26 cellular contexts compared by ENCODE assay signal in the genomic region with DNA sequence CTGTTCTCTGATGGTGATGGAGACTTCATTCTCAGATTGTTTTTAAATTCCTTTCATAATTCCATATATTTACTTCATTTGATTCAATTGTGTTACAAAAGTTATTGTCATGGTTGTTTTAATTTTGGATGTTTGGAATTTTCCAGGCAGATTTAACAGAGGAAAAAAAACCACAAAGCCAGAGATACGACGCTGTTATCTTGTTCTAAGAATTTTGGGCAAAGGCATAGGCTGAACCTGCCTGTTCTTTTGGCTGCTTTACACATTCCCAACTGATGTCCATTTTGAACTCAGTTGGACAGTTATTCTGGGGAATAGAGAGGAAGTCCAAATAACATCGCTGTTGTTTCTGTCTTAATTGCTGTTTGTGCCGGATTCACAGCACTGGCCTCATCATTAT.
DNase-seq lines count a peak whose midpoint lies in the region; ATAC-seq, FAIRE-seq and TF ChIP-seq lines count a peak whose summit lies in the region.
"Had no signal": no experiment of that assay in that cellular context is flagged by ENCODE, and none has a peak within 500 bp of the region (broad histone marks: within the 10 kb centered on the region; RNA-seq: fewer than 3 reads in every experiment).

No MANE protein-coding gene starts in this region.

- no peak overlapping the region for H3K27ac Mint-ChIP-seq in astrocyte (ENCODE audit: unreplicated experiment)
- H3K27ac Mint-ChIP-seq: CD14-positive monocyte; CD4-positive, alpha-beta memory T cell; CD4-positive, CD25-positive, alpha-beta regulatory T cell; CD8-positive, alpha-beta memory T cell had no signal

- no peak overlapping the region for H3K27ac ChIP-seq in A549
- no peak overlapping the region for H3K27ac ChIP-seq in astrocyte (ENCODE audit: low read depth, low read length)
- H3K27ac ChIP-seq in lung (ENCODE audit: low read depth in 1 of 2, low read length in 1 of 2), result no peak overlapping the region
- no peak overlapping the region for H3K27ac ChIP-seq in right lobe of liver
- H3K27ac ChIP-seq: 22Rv1, BLaER1 had no signal

- WGBS in A549 (ENCODE audit: missing lambda C conversion rate), result 95% methylated on average over 4 of the region's 4 CpGs
- WGBS in lung, 2 donors, result 89 to 94% methylated on average over 4 of the region's 4 CpGs
- 72% methylated on average over 4 of the region's 4 CpGs for WGBS in right lobe of liver (ENCODE audit: insufficient coverage, low coverage, low lambda C conversion rate, missing lambda C conversion rate)

- H3K4me1 ChIP-seq in A549 (no peaks in the 10 kb centered on the region), astrocyte (ENCODE audit: insufficient read depth, low read length) (no peaks in the 10 kb centered on the region), lung (ENCODE audit: control insufficient read depth in 2 of 2, insufficient read depth in 2 of 2, low read length in 2 of 2) (no peaks in the 10 kb centered on the region), right lobe of liver (no peaks in the 10 kb centered on the region)
- H3K4me1 ChIP-seq: BE2C, BLaER1 had no signal

- CTCF ChIA-PET in A549 (lab: Yijun Ruan, JAX), result no interaction called here

- intact Hi-C loops in right lobe of liver (cut with DNase I), result no loop called here

- H3K36me3 Mint-ChIP-seq in astrocyte (ENCODE audit: low read depth, unreplicated experiment), result peaks cover 7% of the 10 kb centered on the region
- H3K36me3 Mint-ChIP-seq: CD14-positive monocyte; CD4-positive, alpha-beta memory T cell; CD4-positive, CD25-positive, alpha-beta regulatory T cell; CD8-positive, alpha-beta memory T cell had no signal

- POLR2A ChIA-PET in A549 (lab: Yijun Ruan, JAX), result no interaction called here

- no peak overlapping the region for H3K4me3 Mint-ChIP-seq in astrocyte (ENCODE audit: unreplicated experiment)
- H3K4me3 Mint-ChIP-seq: CD14-positive monocyte; CD4-positive, alpha-beta memory T cell; CD4-positive, CD25-positive, alpha-beta regulatory T cell; CD8-positive, alpha-beta memory T cell had no signal

- TF ChIP-seq RAD21 in A549 (conservative IDR thresholded peaks at IDR 0.05 in 1 of 2, IDR thresholded peaks at IDR 0.05 in 1 of 2), result no peak

- TF ChIP-seq POLR2A in A549 (IDR thresholded peaks at IDR 0.05; ENCODE audit: low read length) (no peak), right lobe of liver (IDR thresholded peaks at IDR 0.05) (no peak)

- TF ChIP-seq CTCF in A549 (IDR thresholded peaks at IDR 0.05), result no peak
- TF ChIP-seq CTCF in astrocyte (IDR thresholded peaks at IDR 0.05; ENCODE audit: insufficient read depth, low read depth, low read length), result no peak
- no peak for TF ChIP-seq CTCF in fibroblast of pulmonary artery (IDR thresholded peaks at IDR 0.05; ENCODE audit: low read length, missing control alignments)
- TF ChIP-seq CTCF in lung (IDR thresholded peaks at IDR 0.05; ENCODE audit: control extremely low read depth, extremely low read depth), result no peak
- TF ChIP-seq CTCF in right lobe of liver (IDR thresholded peaks at IDR 0.05), result no peak

- H3K4me3 ChIP-seq in A549 (no peak overlapping the region), astrocyte (ENCODE audit: insufficient read depth, low read depth, low read length) (no peak overlapping the region), fibroblast of pulmonary artery (replicated peaks; ENCODE audit: low read depth, low read length) (no peak overlapping the region), lung (no peak overlapping the region), right lobe of liver (no peak overlapping the region)
- H3K4me3 ChIP-seq: BLaER1 had no signal

- H3K9me3 ChIP-seq in A549, result no peaks in the 10 kb centered on the region
- H3K9me3 ChIP-seq in astrocyte (ENCODE audit: insufficient read depth, low read depth, low read length), result no peaks in the 10 kb centered on the region
- peaks cover 0 to 4% of the 10 kb centered on the region in 2 donors for H3K9me3 ChIP-seq in lung (ENCODE audit: control insufficient read depth in 2 of 2, insufficient read depth in 1 of 2, low read length in 1 of 2)
- no peaks in the 10 kb centered on the region for H3K9me3 ChIP-seq in right lobe of liver
- H3K9me3 ChIP-seq: BE2C, BLaER1 had no signal

- no peak for TF ChIP-seq EP300 in A549 (IDR thresholded peaks at IDR 0.05)

- FAIRE-seq in A549 (lab: Jason Lieb, UNC) (peak; percentile 70), astrocyte (lab: Jason Lieb, UNC) (peak; percentile 68)
- FAIRE-seq: G401.6, GM12891, GM19239 had no signal

- H3K4me2 ChIP-seq in A549, result no peak overlapping the region
- H3K4me2 ChIP-seq in astrocyte (ENCODE audit: low read length), result no peak overlapping the region
- H3K4me2 ChIP-seq: BLaER1 had no signal

- H3K36me3 ChIP-seq in astrocyte (ENCODE audit: insufficient read depth, low read length) (no peaks in the 10 kb centered on the region), lung (ENCODE audit: control insufficient read depth in 2 of 2, insufficient read depth in 2 of 2, low read length in 2 of 2) (no peaks in the 10 kb centered on the region), right lobe of liver (no peaks in the 10 kb centered on the region)
- H3K36me3 ChIP-seq: BLaER1 had no signal

- H2AFZ ChIP-seq in astrocyte (ENCODE audit: low read depth, low read length), result no peak overlapping the region

- H4K20me1 ChIP-seq in astrocyte (ENCODE audit: insufficient read depth, low read length), result no peaks in the 10 kb centered on the region
- H4K20me1 ChIP-seq: BLaER1 had no signal

- ATAC-seq in A549, result no peak
- ATAC-seq in lung (ENCODE audit: insufficient read depth, low FRiP score), result peak; percentile 19
- ATAC-seq in right lobe of liver, result no peak
- ATAC-seq in HG03521 (IDR thresholded peaks at IDR 0.05; ENCODE audit: unreplicated experiment), result no peak

- no peaks in the 10 kb centered on the region for H3K9me3 Mint-ChIP-seq in astrocyte (ENCODE audit: unreplicated experiment)
- H3K9me3 Mint-ChIP-seq: CD14-positive monocyte; CD4-positive, alpha-beta memory T cell; CD8-positive, alpha-beta memory T cell had no signal

- no peaks in the 10 kb centered on the region for H3K4me1 Mint-ChIP-seq in astrocyte (ENCODE audit: low read depth, unreplicated experiment)
- H3K4me1 Mint-ChIP-seq: CD14-positive monocyte; CD4-positive, alpha-beta memory T cell; CD4-positive, CD25-positive, alpha-beta regulatory T cell; CD8-positive, alpha-beta memory T cell had no signal

- no peak overlapping the region for H3K9ac ChIP-seq in astrocyte (ENCODE audit: low read length)
- H3K9ac ChIP-seq: BLaER1 had no signal

- peaks cover 7% of the 10 kb centered on the region for H3K79me2 ChIP-seq in astrocyte (ENCODE audit: insufficient read depth, low read length)

- H3K27me3 Mint-ChIP-seq in astrocyte (ENCODE audit: low read depth, unreplicated experiment), result no peaks in the 10 kb centered on the region
- H3K27me3 Mint-ChIP-seq: CD4-positive, alpha-beta memory T cell; CD4-positive, CD25-positive, alpha-beta regulatory T cell; CD8-positive, alpha-beta memory T cell had no signal

- no peaks in the 10 kb centered on the region for H3K27me3 ChIP-seq in astrocyte (ENCODE audit: insufficient read depth, low read length)
- no peaks in the 10 kb centered on the region for H3K27me3 ChIP-seq in lung (ENCODE audit: control insufficient read depth, insufficient read depth)
- H3K27me3 ChIP-seq in right lobe of liver, result no peaks in the 10 kb centered on the region
- H3K27me3 ChIP-seq: BE2C had no signal

- DNase-seq in A549 (ENCODE audit: low read depth in 1 of 2, low spot score in 1 of 2) (no peak), astrocyte (ENCODE audit: low read depth) (peak; percentile 26), fibroblast of pulmonary artery (ENCODE audit: low read depth) (peak; percentile 11), lung (ENCODE audit: low spot score) (no peak), OCI-M1 (lab: John Stamatoyannopoulos, UW) (no peak), right lobe of liver (no peak)
- DNase-seq: ACHN; BE2C; CD4-positive, alpha-beta memory T cell; CD4-positive, CD25-positive, alpha-beta regulatory T cell; CD8-positive, alpha-beta memory T cell; COR-L47; DMS 273 treated with DMSO at 0.1 percent for 48 hours; DMS153; DMS53; DMS79; DND-41; EL; GF-D8 had no signal

TF ChIP-seq in A549, 52 proteins besides CTCF, POLR2A, EP300 and RAD21 (continues in another document):
- TF ChIP-seq, protein P1, sequence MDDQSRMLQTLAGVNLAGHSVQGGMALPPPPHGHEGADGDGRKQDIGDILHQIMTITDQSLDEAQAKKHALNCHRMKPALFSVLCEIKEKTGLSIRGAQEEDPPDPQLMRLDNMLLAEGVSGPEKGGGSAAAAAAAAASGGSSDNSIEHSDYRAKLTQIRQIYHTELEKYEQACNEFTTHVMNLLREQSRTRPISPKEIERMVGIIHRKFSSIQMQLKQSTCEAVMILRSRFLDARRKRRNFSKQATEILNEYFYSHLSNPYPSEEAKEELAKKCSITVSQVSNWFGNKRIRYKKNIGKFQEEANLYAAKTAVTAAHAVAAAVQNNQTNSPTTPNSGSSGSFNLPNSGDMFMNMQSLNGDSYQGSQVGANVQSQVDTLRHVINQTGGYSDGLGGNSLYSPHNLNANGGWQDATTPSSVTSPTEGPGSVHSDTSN (IDR thresholded peaks at IDR 0.05), result no peak
- no peak for TF ChIP-seq KDM5A (IDR thresholded peaks at IDR 0.05)
- no peak for TF ChIP-seq FOSB (CRISPR knock-in tag; IDR thresholded peaks at IDR 0.05)
- no peak for TF ChIP-seq CBX8 (IDR thresholded peaks at IDR 0.05)
- TF ChIP-seq, protein P2, sequence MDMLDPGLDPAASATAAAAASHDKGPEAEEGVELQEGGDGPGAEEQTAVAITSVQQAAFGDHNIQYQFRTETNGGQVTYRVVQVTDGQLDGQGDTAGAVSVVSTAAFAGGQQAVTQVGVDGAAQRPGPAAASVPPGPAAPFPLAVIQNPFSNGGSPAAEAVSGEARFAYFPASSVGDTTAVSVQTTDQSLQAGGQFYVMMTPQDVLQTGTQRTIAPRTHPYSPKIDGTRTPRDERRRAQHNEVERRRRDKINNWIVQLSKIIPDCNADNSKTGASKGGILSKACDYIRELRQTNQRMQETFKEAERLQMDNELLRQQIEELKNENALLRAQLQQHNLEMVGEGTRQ (IDR thresholded peaks at IDR 0.05), result no peak
- no peak for TF ChIP-seq POLR2AphosphoS2 (conservative IDR thresholded peaks at IDR 0.05; ENCODE audit: low read length)
- TF ChIP-seq MAFK (IDR thresholded peaks at IDR 0.05; ENCODE audit: partially characterized antibody), result no peak
- TF ChIP-seq, protein P3, sequence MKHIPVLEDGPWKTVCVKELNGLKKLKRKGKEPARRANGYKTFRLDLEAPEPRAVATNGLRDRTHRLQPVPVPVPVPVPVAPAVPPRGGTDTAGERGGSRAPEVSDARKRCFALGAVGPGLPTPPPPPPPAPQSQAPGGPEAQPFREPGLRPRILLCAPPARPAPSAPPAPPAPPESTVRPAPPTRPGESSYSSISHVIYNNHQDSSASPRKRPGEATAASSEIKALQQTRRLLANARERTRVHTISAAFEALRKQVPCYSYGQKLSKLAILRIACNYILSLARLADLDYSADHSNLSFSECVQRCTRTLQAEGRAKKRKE (CRISPR knock-in tag; IDR thresholded peaks at IDR 0.05; ENCODE audit: low read depth), result no peak
- no peak for TF ChIP-seq MYC (IDR thresholded peaks at IDR 0.05; ENCODE audit: borderline replicate concordance, low read length)
- TF ChIP-seq RFX5 (IDR thresholded peaks at IDR 0.05), result no peak
- no peak for TF ChIP-seq ESRRA (IDR thresholded peaks at IDR 0.05; ENCODE audit: borderline replicate concordance, low read length)

Comparison
In these comparisons a context has a peak if more than half of its experiments do, and no peak if none do; other contexts are left out.
1. DNase-seq: peak in astrocyte (single experiment) and fibroblast of pulmonary artery (single experiment); none in A549 (0 of 2), lung (single experiment), OCI-M1 (single experiment) and right lobe of liver (0 of 3).